1 cellular context compared by ENCODE assay signal in genomic region chr5:55303238-55303690, GRCh38.
A peak's percentile ranks its signal among the peaks of the same experiment; 100 is the strongest.
TF ChIP-seq lines count a peak whose summit lies in the region.

No MANE protein-coding gene starts in this region.

TF ChIP-seq in K562, 482 proteins besides CTCF, POLR2A, EP300 and RAD21:
- TF ChIP-seq HSF4 (CRISPR knock-in tag; IDR thresholded peaks at IDR 0.05; ENCODE audit: borderline replicate concordance) (no peak), CBX3 (IDR thresholded peaks at IDR 0.05; ENCODE audit: borderline replicate concordance in 1 of 2, low read length in 2 of 2) (peak in 1 of 2 experiments; percentile 80; a peak in 2 of 3 replicates), SPI1 (IDR thresholded peaks at IDR 0.05; ENCODE audit: borderline replicate concordance, low read depth, low read length) (peak; percentile 62), TBL1XR1 (IDR thresholded peaks at IDR 0.05; ENCODE audit: low read length in 2 of 2) (no peak), NR0B1 (IDR thresholded peaks at IDR 0.05; ENCODE audit: partially characterized antibody) (no peak), SMC3 (conservative IDR thresholded peaks at IDR 0.05; ENCODE audit: insufficient read depth, low read depth, low read length) (no peak), CTCFL (IDR thresholded peaks at IDR 0.05; ENCODE audit: borderline replicate concordance, insufficient read depth, low read depth, low read length, poor library complexity, severe bottlenecking) (no peak), SIN3B (IDR thresholded peaks at IDR 0.05; ENCODE audit: low read depth) (no peak), TRIM24 (IDR thresholded peaks at IDR 0.05) (peak; percentile 58 to 83; a peak in 3 of 4 replicates), TRIM28 (IDR thresholded peaks at IDR 0.05) (peak; percentile 80; the same call in 1 of the 2 replicates), CREB3L1 (IDR thresholded peaks at IDR 0.05; ENCODE audit: borderline replicate concordance, low read depth) (no peak), ZNF316 (IDR thresholded peaks at IDR 0.05) (peak; percentile 86), CEBPG (CRISPR knock-in tag; IDR thresholded peaks at IDR 0.05) (no peak), CEBPG (tag; conservative IDR thresholded peaks at IDR 0.05 in 1 of 2, IDR thresholded peaks at IDR 0.05 in 1 of 2) (no peak)
